In the genomic region with DNA sequence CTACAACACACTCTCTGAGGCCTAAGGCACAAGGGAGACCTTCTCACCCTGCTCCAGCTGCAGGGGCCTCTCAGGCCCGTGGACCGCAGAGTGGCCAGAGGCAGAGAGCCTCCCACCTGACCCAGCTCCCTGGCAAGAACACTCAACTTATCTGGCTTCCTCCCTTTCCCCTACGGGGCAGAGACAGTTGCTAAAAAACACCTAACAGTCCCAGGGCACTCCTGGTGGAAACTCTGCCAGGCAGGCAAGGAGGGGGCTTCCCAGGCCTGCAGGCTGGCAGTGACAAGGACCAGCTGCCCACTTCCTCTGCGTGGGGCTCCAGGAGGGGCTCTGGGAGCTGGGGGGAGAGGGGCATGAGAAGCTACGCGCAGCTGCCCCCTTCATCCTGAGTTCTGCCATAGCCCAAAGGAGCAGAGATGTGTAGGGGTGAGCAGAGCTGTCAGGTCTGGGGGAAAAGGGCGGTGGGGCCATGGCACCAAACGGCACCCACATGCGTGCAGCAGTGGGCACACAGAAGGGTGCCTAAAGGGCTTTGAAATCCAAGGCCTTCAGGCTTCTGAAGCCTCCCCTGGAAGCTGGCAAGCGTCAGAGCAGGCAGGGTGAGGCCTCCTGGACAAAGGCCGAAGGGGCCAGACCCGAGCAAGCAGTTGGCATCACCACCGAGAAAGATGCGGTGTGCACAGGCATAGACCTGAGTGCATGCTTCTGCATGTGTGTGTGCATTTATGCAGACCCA, we compare ENCODE assay signal across 14 cellular contexts. TPM values are rescaled to one million over a fixed set of nuclear protein-coding genes. Genes with fewer than 3 reads are reported as not detected.
DNase-seq lines count a peak whose midpoint lies in the region; ATAC-seq and TF ChIP-seq lines count a peak whose summit lies in the region.
"Had no signal": no experiment of that assay in that cellular context is flagged by ENCODE, and none has a peak within 500 bp of the region (broad histone marks: within the 10 kb centered on the region; RNA-seq: fewer than 3 reads in every experiment).

No MANE protein-coding gene starts in this region.

- H2BK120ac ChIP-seq in mesenchymal stem cell (ENCODE audit: low read depth, low read length), result no peak overlapping the region

- in situ Hi-C loops in KBM-7 (cut with MboI; ENCODE audit: low pct_unique_long_range_greater_than_20kb, low sequenced_read_pairs), result no loop called here

- H2BK12ac ChIP-seq in mesenchymal stem cell (ENCODE audit: low read length in 2 of 2), result no peak overlapping the region

- POLR2A ChIA-PET in activated CD4-positive, alpha-beta T cell treated with anti-CD3 and anti-CD28 coated beads for 36 hours (lab: Charles Lee), result no interaction called here
- POLR2A ChIA-PET in activated CD4-positive, alpha-beta T cell treated with anti-CD3 and anti-CD28 coated beads, Interleukin-2, amount 10 ng/mL, durations not matched to agents 7 days and 5 days (lab: Charles Lee), result no interaction called here
- POLR2A ChIA-PET in CD8-positive, alpha-beta T cell (lab: Charles Lee), result interaction anchor here (0.6 to 6.2 kb wide), 2 partner anchors 14 to 27 kb away, joined by 3 to 42 read pairs; no protein-coding TSS in a partner anchor

- no peak overlapping the region for H3K18ac ChIP-seq in mesenchymal stem cell (ENCODE audit: low read depth in 1 of 2, low read length in 2 of 2)

- H3K4me1 ChIP-seq in CD8-positive, alpha-beta T cell (ENCODE audit: insufficient read depth, low read length), result peaks cover 87% of the 10 kb centered on the region
- peaks cover 10% of the 10 kb centered on the region for H3K4me1 ChIP-seq in mesenchymal stem cell (ENCODE audit: control insufficient read depth, insufficient read depth, low read depth, low read length)
- H3K4me1 ChIP-seq: psoas muscle, uterus had no signal

- 92% methylated on average over 14 of the region's 14 CpGs for WGBS in mesenchymal stem cell

- H3K4ac ChIP-seq in mesenchymal stem cell (ENCODE audit: low read depth in 1 of 2, low read length in 2 of 2), result no peak overlapping the region

- no peak overlapping the region for H3K9ac ChIP-seq in mesenchymal stem cell (ENCODE audit: low read length)

- H3K9me3 ChIP-seq in CD8-positive, alpha-beta T cell (ENCODE audit: low read length), result no peaks in the 10 kb centered on the region
- H3K9me3 ChIP-seq in mesenchymal stem cell (ENCODE audit: control insufficient read depth, low read length), result peaks cover 7% of the 10 kb centered on the region
- H3K9me3 ChIP-seq: psoas muscle, uterus had no signal

- H3K27ac ChIP-seq in CD8-positive, alpha-beta T cell (ENCODE audit: low read depth, low read length), result no peak overlapping the region
- no peak overlapping the region for H3K27ac ChIP-seq in mesenchymal stem cell (ENCODE audit: low read length, poor library complexity, severe bottlenecking)
- H3K27ac ChIP-seq: psoas muscle, uterus had no signal

- CTCF ChIA-PET in activated CD4-positive, alpha-beta T cell treated with anti-CD3 and anti-CD28 coated beads for 36 hours (lab: Charles Lee), result interaction anchor here (0.7 to 1.0 kb wide), 3 partner anchors 12 to 263 kb away, joined by 3 to 4 read pairs (median 3); no protein-coding TSS in a partner anchor
- CTCF ChIA-PET in activated CD4-positive, alpha-beta T cell treated with anti-CD3 and anti-CD28 coated beads, Interleukin-2, amount 10 ng/mL, durations not matched to agents 7 days and 5 days (lab: Charles Lee), result interaction anchor here (0.6 to 1.7 kb wide), 3 partner anchors 25 to 264 kb away, joined by 3 to 6 read pairs (median 5); no protein-coding TSS in a partner anchor
- CTCF ChIA-PET in CD8-positive, alpha-beta T cell (lab: Charles Lee), result interaction anchor here (1.9 to 4.5 kb wide), 4 partner anchors 12 to 264 kb away, joined by 6 to 31 read pairs (median 9); no protein-coding TSS in a partner anchor

- H3K27me3 Mint-ChIP-seq in activated CD4-positive, alpha-beta T cell treated with anti-CD3 and anti-CD28 coated beads for 36 hours, result no peaks in the 10 kb centered on the region
- no peaks in the 10 kb centered on the region for H3K27me3 Mint-ChIP-seq in activated CD4-positive, alpha-beta T cell treated with anti-CD3 and anti-CD28 coated beads, Interleukin-2, amount 10 ng/mL, durations not matched to agents 7 days and 5 days
- H3K27me3 Mint-ChIP-seq in CD8-positive, alpha-beta T cell (ENCODE audit: low read depth), result no peaks in the 10 kb centered on the region
- H3K27me3 Mint-ChIP-seq in activated naive CD8-positive, alpha-beta T cell treated with anti-CD3 and anti-CD28 coated beads for 36 hours, result no peaks in the 10 kb centered on the region
- H3K27me3 Mint-ChIP-seq in activated T-helper 17 cell treated with anti-CD3 and anti-CD28 coated beads, Interleukin-2, amount 50 U/mL, for 72 hours, result no peaks in the 10 kb centered on the region

- no peaks in the 10 kb centered on the region for H3K79me1 ChIP-seq in mesenchymal stem cell (replicated peaks; ENCODE audit: low read length, poor library complexity, severe bottlenecking)

- H3K14ac ChIP-seq in mesenchymal stem cell (ENCODE audit: low read length in 2 of 2), result no peak overlapping the region

- peaks cover 71% of the 10 kb centered on the region for H3K4me1 Mint-ChIP-seq in activated CD4-positive, alpha-beta T cell treated with anti-CD3 and anti-CD28 coated beads for 36 hours
- H3K4me1 Mint-ChIP-seq in activated CD4-positive, alpha-beta T cell treated with anti-CD3 and anti-CD28 coated beads, Interleukin-2, amount 10 ng/mL, durations not matched to agents 7 days and 5 days, result peaks cover 44% of the 10 kb centered on the region
- H3K4me1 Mint-ChIP-seq in CD8-positive, alpha-beta T cell (ENCODE audit: low read depth), result peaks cover 85% of the 10 kb centered on the region
- peaks cover 81% of the 10 kb centered on the region for H3K4me1 Mint-ChIP-seq in activated naive CD8-positive, alpha-beta T cell treated with anti-CD3 and anti-CD28 coated beads for 36 hours
- H3K4me1 Mint-ChIP-seq in activated T-helper 17 cell treated with anti-CD3 and anti-CD28 coated beads, Interleukin-2, amount 50 U/mL, for 72 hours, result peaks cover 42% of the 10 kb centered on the region

- ATAC-seq in activated CD4-positive, alpha-beta T cell treated with anti-CD3 and anti-CD28 coated beads for 36 hours, result no peak
- no peak for ATAC-seq in CD8-positive, alpha-beta T cell
- ATAC-seq in activated T-helper 17 cell treated with anti-CD3 and anti-CD28 coated beads, Interleukin-2, amount 50 U/mL, for 72 hours (replicated peaks), result no peak
- no peak for ATAC-seq in GM21737 (IDR thresholded peaks at IDR 0.05; ENCODE audit: unreplicated experiment)
- ATAC-seq: psoas muscle had no signal

- no peak overlapping the region for H2AFZ ChIP-seq in mesenchymal stem cell (ENCODE audit: low read depth, low read length)

- H4K8ac ChIP-seq in mesenchymal stem cell (ENCODE audit: low read length), result peak overlapping the region; percentile 9

- H3K36me3 ChIP-seq in CD8-positive, alpha-beta T cell (ENCODE audit: insufficient read depth, low read length), result peaks cover 59% of the 10 kb centered on the region
- H3K36me3 ChIP-seq in mesenchymal stem cell (ENCODE audit: control insufficient read depth in 1 of 2, insufficient read depth in 2 of 2, low read depth in 1 of 2, low read length in 2 of 2), result no peaks in the 10 kb centered on the region
- H3K36me3 ChIP-seq: uterus had no signal

- peaks cover 63% of the 10 kb centered on the region for H3K36me3 Mint-ChIP-seq in activated CD4-positive, alpha-beta T cell treated with anti-CD3 and anti-CD28 coated beads for 36 hours (ENCODE audit: low read depth)
- H3K36me3 Mint-ChIP-seq in activated CD4-positive, alpha-beta T cell treated with anti-CD3 and anti-CD28 coated beads, Interleukin-2, amount 10 ng/mL, durations not matched to agents 7 days and 5 days (ENCODE audit: low read depth), result peaks cover 70% of the 10 kb centered on the region
- peaks cover 87% of the 10 kb centered on the region for H3K36me3 Mint-ChIP-seq in CD8-positive, alpha-beta T cell
- peaks cover 59% of the 10 kb centered on the region for H3K36me3 Mint-ChIP-seq in activated naive CD8-positive, alpha-beta T cell treated with anti-CD3 and anti-CD28 coated beads for 36 hours
- H3K36me3 Mint-ChIP-seq in activated T-helper 17 cell treated with anti-CD3 and anti-CD28 coated beads, Interleukin-2, amount 50 U/mL, for 72 hours (ENCODE audit: low read depth), result peaks cover 88% of the 10 kb centered on the region

- no peak overlapping the region for H3K4me3 ChIP-seq in CD8-positive, alpha-beta T cell (ENCODE audit: low read depth, low read length)
- H3K4me3 ChIP-seq in mesenchymal stem cell (ENCODE audit: insufficient read depth in 1 of 2, low read depth in 1 of 2, low read length in 2 of 2), result no peak overlapping the region
- H3K4me3 ChIP-seq: psoas muscle, uterus had no signal

- H2BK5ac ChIP-seq in mesenchymal stem cell (ENCODE audit: low read depth, low read length, poor library complexity, severe bottlenecking), result no peak overlapping the region

- no peak for DNase-seq in activated CD4-positive, alpha-beta T cell treated with anti-CD3 and anti-CD28 coated beads for 36 hours
- no peak for DNase-seq in activated CD4-positive, alpha-beta T cell treated with anti-CD3 and anti-CD28 coated beads, Interleukin-2, amount 10 ng/mL, durations not matched to agents 7 days and 5 days
- DNase-seq in CD8-positive, alpha-beta T cell, result peak in 1 of 7 experiments; percentile 4
- no peak for DNase-seq in activated naive CD8-positive, alpha-beta T cell treated with anti-CD3 and anti-CD28 coated beads for 36 hours
- DNase-seq in mesenchymal stem cell (no peak), KBM-7 (no peak)
- DNase-seq: activated CD8-positive, alpha-beta memory T cell treated with anti-CD3 and anti-CD28 coated beads, Interleukin-2, amount 50 U/mL, for 48 hours; amniotic stem cell; NCI-H1105; stimulated activated naive CD4-positive, alpha-beta T cell; uterus had no signal

- no peaks in the 10 kb centered on the region for H3K9me3 Mint-ChIP-seq in activated CD4-positive, alpha-beta T cell treated with anti-CD3 and anti-CD28 coated beads for 36 hours (ENCODE audit: low read depth)
- H3K9me3 Mint-ChIP-seq in activated CD4-positive, alpha-beta T cell treated with anti-CD3 and anti-CD28 coated beads, Interleukin-2, amount 10 ng/mL, durations not matched to agents 7 days and 5 days, result no peaks in the 10 kb centered on the region
- H3K9me3 Mint-ChIP-seq in CD8-positive, alpha-beta T cell, result no peaks in the 10 kb centered on the region
- H3K9me3 Mint-ChIP-seq in activated naive CD8-positive, alpha-beta T cell treated with anti-CD3 and anti-CD28 coated beads for 36 hours, result no peaks in the 10 kb centered on the region
- H3K9me3 Mint-ChIP-seq in activated T-helper 17 cell treated with anti-CD3 and anti-CD28 coated beads, Interleukin-2, amount 50 U/mL, for 72 hours, result no peaks in the 10 kb centered on the region

- no peak overlapping the region for H3K23ac ChIP-seq in mesenchymal stem cell (ENCODE audit: low read length in 2 of 2)

- no peaks in the 10 kb centered on the region for H3K27me3 ChIP-seq in CD8-positive, alpha-beta T cell (ENCODE audit: insufficient read depth, low read length)
- peaks cover 17 to 41% of the 10 kb centered on the region in 2 experiments for H3K27me3 ChIP-seq in mesenchymal stem cell (ENCODE audit: control insufficient read depth in 1 of 2, insufficient read depth in 1 of 2, low read length in 2 of 2)
- H3K27me3 ChIP-seq: uterus had no signal

- no peak overlapping the region for H3K4me3 Mint-ChIP-seq in activated CD4-positive, alpha-beta T cell treated with anti-CD3 and anti-CD28 coated beads for 36 hours
- no peak overlapping the region for H3K4me3 Mint-ChIP-seq in activated CD4-positive, alpha-beta T cell treated with anti-CD3 and anti-CD28 coated beads, Interleukin-2, amount 10 ng/mL, durations not matched to agents 7 days and 5 days
- peak overlapping the region; percentile 54 for H3K4me3 Mint-ChIP-seq in CD8-positive, alpha-beta T cell
- peak overlapping the region; percentile 69 for H3K4me3 Mint-ChIP-seq in activated naive CD8-positive, alpha-beta T cell treated with anti-CD3 and anti-CD28 coated beads for 36 hours
- H3K4me3 Mint-ChIP-seq in activated T-helper 17 cell treated with anti-CD3 and anti-CD28 coated beads, Interleukin-2, amount 50 U/mL, for 72 hours, result no peak overlapping the region

- no peak overlapping the region for H2BK15ac ChIP-seq in mesenchymal stem cell (ENCODE audit: low read depth, poor library complexity, severe bottlenecking)

- H3K4me2 ChIP-seq in mesenchymal stem cell (ENCODE audit: low read length, poor library complexity, severe bottlenecking), result no peak overlapping the region

- intact Hi-C loops in activated CD4-positive, alpha-beta T cell treated with anti-CD3 and anti-CD28 coated beads for 36 hours (cut with DNase I, micrococcal nuclease), result no loop called here
- intact Hi-C loops in CD8-positive, alpha-beta T cell (cut with DNase I, micrococcal nuclease), result no loop called here

- no peak overlapping the region for H2AK5ac ChIP-seq in mesenchymal stem cell (ENCODE audit: low read length, severe bottlenecking)

- peak overlapping the region; percentile 45 for H3K27ac Mint-ChIP-seq in activated CD4-positive, alpha-beta T cell treated with anti-CD3 and anti-CD28 coated beads for 36 hours
- H3K27ac Mint-ChIP-seq in activated CD4-positive, alpha-beta T cell treated with anti-CD3 and anti-CD28 coated beads, Interleukin-2, amount 10 ng/mL, durations not matched to agents 7 days and 5 days, result no peak overlapping the region
- peak overlapping the region; percentile 78 for H3K27ac Mint-ChIP-seq in CD8-positive, alpha-beta T cell
- H3K27ac Mint-ChIP-seq in activated naive CD8-positive, alpha-beta T cell treated with anti-CD3 and anti-CD28 coated beads for 36 hours, result peak overlapping the region; percentile 94
- no peak overlapping the region for H3K27ac Mint-ChIP-seq in activated T-helper 17 cell treated with anti-CD3 and anti-CD28 coated beads, Interleukin-2, amount 50 U/mL, for 72 hours

- peak overlapping the region; percentile 53 for H4K91ac ChIP-seq in mesenchymal stem cell (ENCODE audit: low read length)

- no peak for TF ChIP-seq CTCF in CD8-positive, alpha-beta T cell (IDR thresholded peaks at IDR 0.05)

RNA-seq across cellular contexts. Expression of gene SPOCK2, which starts 14.5 kb away (rescaled TPM):
- total RNA-seq in activated CD4-positive, alpha-beta T cell treated with anti-CD3 and anti-CD28 coated beads for 36 hours, result 100 to 1,000 TPM; 158 to 165 TPM
- 100 to 1,000 TPM; 423 to 424 TPM for total RNA-seq in activated CD4-positive, alpha-beta T cell treated with anti-CD3 and anti-CD28 coated beads, Interleukin-2, amount 10 ng/mL, durations not matched to agents 7 days and 5 days
- 100 to 1,000 TPM; 909 to 922 TPM for total RNA-seq in CD8-positive, alpha-beta T cell
- total RNA-seq in activated naive CD8-positive, alpha-beta T cell treated with anti-CD3 and anti-CD28 coated beads for 36 hours, result 100 to 1,000 TPM; 136 to 142 TPM
- polyA plus RNA-seq in mesenchymal stem cell (2013, experiment 1 of 2), result 0.22 TPM
- polyA plus RNA-seq in mesenchymal stem cell (2013, experiment 2 of 2), result 0.30 TPM
- total RNA-seq in activated T-helper 17 cell treated with anti-CD3 and anti-CD28 coated beads, Interleukin-2, amount 50 U/mL, for 72 hours, result 100 to 1,000 TPM; 161 to 191 TPM

Comparison
In these comparisons a context has a peak if more than half of its experiments do, and no peak if none do; other contexts are left out.
1. H3K27ac Mint-ChIP-seq: peak in activated CD4-positive, alpha-beta T cell treated with anti-CD3 and anti-CD28 coated beads for 36 hours (single experiment), CD8-positive, alpha-beta T cell (single experiment) and activated naive CD8-positive, alpha-beta T cell treated with anti-CD3 and anti-CD28 coated beads for 36 hours (single experiment); none in activated CD4-positive, alpha-beta T cell treated with anti-CD3 and anti-CD28 coated beads, Interleukin-2, amount 10 ng/mL, durations not matched to agents 7 days and 5 days (single experiment) and activated T-helper 17 cell treated with anti-CD3 and anti-CD28 coated beads, Interleukin-2, amount 50 U/mL, for 72 hours (single experiment).
2. H3K4me3 Mint-ChIP-seq: peak in CD8-positive, alpha-beta T cell (single experiment) and activated naive CD8-positive, alpha-beta T cell treated with anti-CD3 and anti-CD28 coated beads for 36 hours (single experiment); none in activated CD4-positive, alpha-beta T cell treated with anti-CD3 and anti-CD28 coated beads for 36 hours (single experiment), activated CD4-positive, alpha-beta T cell treated with anti-CD3 and anti-CD28 coated beads, Interleukin-2, amount 10 ng/mL, durations not matched to agents 7 days and 5 days (single experiment) and activated T-helper 17 cell treated with anti-CD3 and anti-CD28 coated beads, Interleukin-2, amount 50 U/mL, for 72 hours (single experiment).